In the genomic region with DNA sequence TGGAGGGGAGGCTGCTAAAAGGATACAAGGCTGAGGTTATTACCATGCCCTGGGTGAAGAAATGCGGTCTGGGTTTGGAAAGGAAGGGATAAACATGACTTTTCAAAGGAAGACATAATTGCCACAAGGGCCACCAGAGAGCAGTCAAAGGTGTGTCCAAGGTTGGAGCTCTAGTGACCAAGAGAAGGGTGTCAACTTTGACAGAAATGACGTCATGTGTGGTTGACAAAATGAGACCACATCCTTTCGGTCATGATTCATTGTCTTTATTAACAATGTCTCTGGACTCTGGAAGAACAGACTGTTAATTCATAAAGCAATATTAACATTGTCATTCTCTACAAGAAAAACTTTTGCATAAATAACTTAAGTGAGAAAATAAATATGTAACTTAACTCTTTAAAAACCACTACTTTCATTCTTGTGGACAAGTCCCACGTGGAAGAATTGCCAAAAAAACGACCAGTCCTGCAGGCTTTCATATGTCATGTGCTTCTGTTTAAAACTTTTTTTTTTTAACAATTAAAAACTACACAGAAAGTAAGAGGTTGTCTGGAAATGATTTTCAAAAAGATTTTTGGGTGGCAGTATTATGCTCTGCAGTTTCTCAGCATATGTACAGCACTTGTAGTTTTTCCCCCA, we compare ENCODE assay signal across 1 cellular context.
TF ChIP-seq lines count a peak whose summit lies in the region.

No MANE protein-coding gene starts in this region.

TF ChIP-seq in GM12878, 131 proteins besides CTCF, POLR2A, EP300 and RAD21 (continues in another document):
- TF ChIP-seq, protein P1, sequence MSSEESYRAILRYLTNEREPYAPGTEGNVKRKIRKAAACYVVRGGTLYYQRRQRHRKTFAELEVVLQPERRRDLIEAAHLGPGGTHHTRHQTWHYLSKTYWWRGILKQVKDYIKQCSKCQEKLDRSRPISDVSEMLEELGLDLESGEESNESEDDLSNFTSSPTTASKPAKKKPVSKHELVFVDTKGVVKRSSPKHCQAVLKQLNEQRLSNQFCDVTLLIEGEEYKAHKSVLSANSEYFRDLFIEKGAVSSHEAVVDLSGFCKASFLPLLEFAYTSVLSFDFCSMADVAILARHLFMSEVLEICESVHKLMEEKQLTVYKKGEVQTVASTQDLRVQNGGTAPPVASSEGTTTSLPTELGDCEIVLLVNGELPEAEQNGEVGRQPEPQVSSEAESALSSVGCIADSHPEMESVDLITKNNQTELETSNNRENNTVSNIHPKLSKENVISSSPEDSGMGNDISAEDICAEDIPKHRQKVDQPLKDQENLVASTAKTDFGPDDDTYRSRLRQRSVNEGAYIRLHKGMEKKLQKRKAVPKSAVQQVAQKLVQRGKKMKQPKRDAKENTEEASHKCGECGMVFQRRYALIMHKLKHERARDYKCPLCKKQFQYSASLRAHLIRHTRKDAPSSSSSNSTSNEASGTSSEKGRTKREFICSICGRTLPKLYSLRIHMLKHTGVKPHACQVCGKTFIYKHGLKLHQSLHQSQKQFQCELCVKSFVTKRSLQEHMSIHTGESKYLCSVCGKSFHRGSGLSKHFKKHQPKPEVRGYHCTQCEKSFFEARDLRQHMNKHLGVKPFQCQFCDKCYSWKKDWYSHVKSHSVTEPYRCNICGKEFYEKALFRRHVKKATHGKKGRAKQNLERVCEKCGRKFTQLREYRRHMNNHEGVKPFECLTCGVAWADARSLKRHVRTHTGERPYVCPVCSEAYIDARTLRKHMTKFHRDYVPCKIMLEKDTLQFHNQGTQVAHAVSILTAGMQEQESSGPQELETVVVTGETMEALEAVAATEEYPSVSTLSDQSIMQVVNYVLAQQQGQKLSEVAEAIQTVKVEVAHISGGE (CRISPR knock-in tag; IDR thresholded peaks at IDR 0.05) = no peak
- TF ChIP-seq FOXM1 (IDR thresholded peaks at IDR 0.05; ENCODE audit: low read depth, low read length) (no peak), ZNF207 (IDR thresholded peaks at IDR 0.05; ENCODE audit: borderline replicate concordance) (no peak), RAD51 (IDR thresholded peaks at IDR 0.05) (peak; percentile 58; the same call in 1 of the 2 replicates), RUNX3 (IDR thresholded peaks at IDR 0.05; ENCODE audit: low read length) (peak; percentile 73), MTA3 (IDR thresholded peaks at IDR 0.05; ENCODE audit: borderline replicate concordance, low read length) (no peak), BMI1 (IDR thresholded peaks at IDR 0.05; ENCODE audit: borderline replicate concordance) (0 out of 2 replicates have a peak, but pooled peaks have one; percentile 23), SMC3 (IDR thresholded peaks at IDR 0.05; ENCODE audit: borderline replicate concordance, low read length) (no peak), MLLT1 (IDR thresholded peaks at IDR 0.05) (0 out of 2 replicates have a peak, but pooled peaks have one; percentile 32), RCOR1 (conservative IDR thresholded peaks at IDR 0.05; ENCODE audit: low read depth, low read length) (no peak), STAT3 (IDR thresholded peaks at IDR 0.05; ENCODE audit: low read depth, low read length) (no peak), BHLHE40 (IDR thresholded peaks at IDR 0.05; ENCODE audit: borderline replicate concordance in 1 of 2, low read depth in 2 of 2, low read length in 1 of 2) (peak; percentile 5 to 59; a peak in 1 of 4 replicates), NR2F1 (conservative IDR thresholded peaks at IDR 0.05) (peak; percentile 63), BCL11A (IDR thresholded peaks at IDR 0.05; ENCODE audit: low read depth, low read length) (0 out of 2 replicates have a peak, but pooled peaks have one; percentile 24), CHD2 (IDR thresholded peaks at IDR 0.05; ENCODE audit: borderline replicate concordance, low read depth, low read length) (no peak), NKRF (conservative IDR thresholded peaks at IDR 0.05) (no peak), IKZF1 (conservative IDR thresholded peaks at IDR 0.05) (peak; percentile 52), JUND (IDR thresholded peaks at IDR 0.05; ENCODE audit: low read depth, low read length) (peak; percentile 73), MTA2 (IDR thresholded peaks at IDR 0.05; ENCODE audit: low read depth) (peak; percentile 90), CREB1 (IDR thresholded peaks at IDR 0.05; ENCODE audit: low read depth) (peak; percentile 57), IKZF2 (IDR thresholded peaks at IDR 0.05) (peak; percentile 50 to 56; a peak in 2 of 4 replicates), ATF7 (IDR thresholded peaks at IDR 0.05; ENCODE audit: low read depth) (peak; percentile 100), ZBTB40 (IDR thresholded peaks at IDR 0.05; ENCODE audit: borderline replicate concordance) (peak; percentile 78), NBN (IDR thresholded peaks at IDR 0.05) (peak; percentile 77), MXI1 (IDR thresholded peaks at IDR 0.05; ENCODE audit: low read depth, low read length) (no peak), YY1 (IDR thresholded peaks at IDR 0.05; ENCODE audit: low read depth, low read length) (no peak), JUNB (IDR thresholded peaks at IDR 0.05) (peak; percentile 16; the same call in 1 of the 2 replicates)
- TF ChIP-seq, protein P2, sequence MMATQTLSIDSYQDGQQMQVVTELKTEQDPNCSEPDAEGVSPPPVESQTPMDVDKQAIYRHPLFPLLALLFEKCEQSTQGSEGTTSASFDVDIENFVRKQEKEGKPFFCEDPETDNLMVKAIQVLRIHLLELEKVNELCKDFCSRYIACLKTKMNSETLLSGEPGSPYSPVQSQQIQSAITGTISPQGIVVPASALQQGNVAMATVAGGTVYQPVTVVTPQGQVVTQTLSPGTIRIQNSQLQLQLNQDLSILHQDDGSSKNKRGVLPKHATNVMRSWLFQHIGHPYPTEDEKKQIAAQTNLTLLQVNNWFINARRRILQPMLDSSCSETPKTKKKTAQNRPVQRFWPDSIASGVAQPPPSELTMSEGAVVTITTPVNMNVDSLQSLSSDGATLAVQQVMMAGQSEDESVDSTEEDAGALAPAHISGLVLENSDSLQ (IDR thresholded peaks at IDR 0.05) = peak; percentile 44; the same call in 1 of the 2 replicates
- TF ChIP-seq, protein P3, sequence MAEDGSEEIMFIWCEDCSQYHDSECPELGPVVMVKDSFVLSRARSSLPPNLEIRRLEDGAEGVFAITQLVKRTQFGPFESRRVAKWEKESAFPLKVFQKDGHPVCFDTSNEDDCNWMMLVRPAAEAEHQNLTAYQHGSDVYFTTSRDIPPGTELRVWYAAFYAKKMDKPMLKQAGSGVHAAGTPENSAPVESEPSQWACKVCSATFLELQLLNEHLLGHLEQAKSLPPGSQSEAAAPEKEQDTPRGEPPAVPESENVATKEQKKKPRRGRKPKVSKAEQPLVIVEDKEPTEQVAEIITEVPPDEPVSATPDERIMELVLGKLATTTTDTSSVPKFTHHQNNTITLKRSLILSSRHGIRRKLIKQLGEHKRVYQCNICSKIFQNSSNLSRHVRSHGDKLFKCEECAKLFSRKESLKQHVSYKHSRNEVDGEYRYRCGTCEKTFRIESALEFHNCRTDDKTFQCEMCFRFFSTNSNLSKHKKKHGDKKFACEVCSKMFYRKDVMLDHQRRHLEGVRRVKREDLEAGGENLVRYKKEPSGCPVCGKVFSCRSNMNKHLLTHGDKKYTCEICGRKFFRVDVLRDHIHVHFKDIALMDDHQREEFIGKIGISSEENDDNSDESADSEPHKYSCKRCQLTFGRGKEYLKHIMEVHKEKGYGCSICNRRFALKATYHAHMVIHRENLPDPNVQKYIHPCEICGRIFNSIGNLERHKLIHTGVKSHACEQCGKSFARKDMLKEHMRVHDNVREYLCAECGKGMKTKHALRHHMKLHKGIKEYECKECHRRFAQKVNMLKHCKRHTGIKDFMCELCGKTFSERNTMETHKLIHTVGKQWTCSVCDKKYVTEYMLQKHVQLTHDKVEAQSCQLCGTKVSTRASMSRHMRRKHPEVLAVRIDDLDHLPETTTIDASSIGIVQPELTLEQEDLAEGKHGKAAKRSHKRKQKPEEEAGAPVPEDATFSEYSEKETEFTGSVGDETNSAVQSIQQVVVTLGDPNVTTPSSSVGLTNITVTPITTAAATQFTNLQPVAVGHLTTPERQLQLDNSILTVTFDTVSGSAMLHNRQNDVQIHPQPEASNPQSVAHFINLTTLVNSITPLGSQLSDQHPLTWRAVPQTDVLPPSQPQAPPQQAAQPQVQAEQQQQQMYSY (CRISPR knock-in tag; IDR thresholded peaks at IDR 0.05) = peak; percentile 84
- TF ChIP-seq, protein P4, sequence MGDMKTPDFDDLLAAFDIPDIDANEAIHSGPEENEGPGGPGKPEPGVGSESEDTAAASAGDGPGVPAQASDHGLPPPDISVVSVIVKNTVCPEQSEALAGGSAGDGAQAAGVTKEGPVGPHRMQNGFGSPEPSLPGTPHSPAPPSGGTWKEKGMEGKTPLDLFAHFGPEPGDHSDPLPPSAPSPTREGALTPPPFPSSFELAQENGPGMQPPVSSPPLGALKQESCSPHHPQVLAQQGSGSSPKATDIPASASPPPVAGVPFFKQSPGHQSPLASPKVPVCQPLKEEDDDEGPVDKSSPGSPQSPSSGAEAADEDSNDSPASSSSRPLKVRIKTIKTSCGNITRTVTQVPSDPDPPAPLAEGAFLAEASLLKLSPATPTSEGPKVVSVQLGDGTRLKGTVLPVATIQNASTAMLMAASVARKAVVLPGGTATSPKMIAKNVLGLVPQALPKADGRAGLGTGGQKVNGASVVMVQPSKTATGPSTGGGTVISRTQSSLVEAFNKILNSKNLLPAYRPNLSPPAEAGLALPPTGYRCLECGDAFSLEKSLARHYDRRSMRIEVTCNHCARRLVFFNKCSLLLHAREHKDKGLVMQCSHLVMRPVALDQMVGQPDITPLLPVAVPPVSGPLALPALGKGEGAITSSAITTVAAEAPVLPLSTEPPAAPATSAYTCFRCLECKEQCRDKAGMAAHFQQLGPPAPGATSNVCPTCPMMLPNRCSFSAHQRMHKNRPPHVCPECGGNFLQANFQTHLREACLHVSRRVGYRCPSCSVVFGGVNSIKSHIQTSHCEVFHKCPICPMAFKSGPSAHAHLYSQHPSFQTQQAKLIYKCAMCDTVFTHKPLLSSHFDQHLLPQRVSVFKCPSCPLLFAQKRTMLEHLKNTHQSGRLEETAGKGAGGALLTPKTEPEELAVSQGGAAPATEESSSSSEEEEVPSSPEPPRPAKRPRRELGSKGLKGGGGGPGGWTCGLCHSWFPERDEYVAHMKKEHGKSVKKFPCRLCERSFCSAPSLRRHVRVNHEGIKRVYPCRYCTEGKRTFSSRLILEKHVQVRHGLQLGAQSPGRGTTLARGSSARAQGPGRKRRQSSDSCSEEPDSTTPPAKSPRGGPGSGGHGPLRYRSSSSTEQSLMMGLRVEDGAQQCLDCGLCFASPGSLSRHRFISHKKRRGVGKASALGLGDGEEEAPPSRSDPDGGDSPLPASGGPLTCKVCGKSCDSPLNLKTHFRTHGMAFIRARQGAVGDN (IDR thresholded peaks at IDR 0.05) = peak; percentile 12; the same call in 1 of the 2 replicates
- TF ChIP-seq, protein P5, sequence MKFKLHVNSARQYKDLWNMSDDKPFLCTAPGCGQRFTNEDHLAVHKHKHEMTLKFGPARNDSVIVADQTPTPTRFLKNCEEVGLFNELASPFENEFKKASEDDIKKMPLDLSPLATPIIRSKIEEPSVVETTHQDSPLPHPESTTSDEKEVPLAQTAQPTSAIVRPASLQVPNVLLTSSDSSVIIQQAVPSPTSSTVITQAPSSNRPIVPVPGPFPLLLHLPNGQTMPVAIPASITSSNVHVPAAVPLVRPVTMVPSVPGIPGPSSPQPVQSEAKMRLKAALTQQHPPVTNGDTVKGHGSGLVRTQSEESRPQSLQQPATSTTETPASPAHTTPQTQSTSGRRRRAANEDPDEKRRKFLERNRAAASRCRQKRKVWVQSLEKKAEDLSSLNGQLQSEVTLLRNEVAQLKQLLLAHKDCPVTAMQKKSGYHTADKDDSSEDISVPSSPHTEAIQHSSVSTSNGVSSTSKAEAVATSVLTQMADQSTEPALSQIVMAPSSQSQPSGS (IDR thresholded peaks at IDR 0.05; ENCODE audit: low read length) = 0 out of 2 replicates have a peak, but pooled peaks have one; percentile 27
